8 cellular contexts compared by ENCODE assay signal in genomic region chr10:122112625-122113160, GRCh38.
DNase-seq lines count a peak whose midpoint lies in the region; ATAC-seq and TF ChIP-seq lines count a peak whose summit lies in the region.

No MANE protein-coding gene starts in this region.

- H3K27ac ChIP-seq in A673 (ENCODE audit: low read depth, low read length, poor library complexity, severe bottlenecking) (no peak overlapping the region), GM23338 (ENCODE audit: low read depth) (peak overlapping the region; percentile 63), PC-9 (peak overlapping the region; percentile 90), lower lobe of right lung (peak overlapping the region; percentile 100), tibial nerve (peak overlapping the region; percentile 95 to 99 (median 97))

- H3K27ac Mint-ChIP-seq in GM23338 (peak overlapping the region; percentile 62), endothelial cell (ENCODE audit: unreplicated experiment) (no peak overlapping the region)
- H3K27ac Mint-ChIP-seq in natural killer cell treated with Interleukin-12 subunit alpha and Interleukin-12 subunit beta and Interleukin-15 and Interleukin-18, amount 100 ng/mL, for 72 hours: no peak overlapping the region

- CTCF ChIA-PET in A673 (lab: Charles Lee) (no interaction called here), PC-9 (lab: Charles Lee) (interaction anchor here (0.6 to 1.0 kb wide), 4 partner anchors 20 to 61 kb away, joined by 3 to 4 read pairs (median 4); no protein-coding TSS in a partner anchor)

- DNase-seq in A673 (ENCODE audit: low spot score) (peak; percentile 14), GM23338 (ENCODE audit: low spot score) (peak; percentile 86), PC-9 (peak; percentile 85 to 87), endothelial cell (ENCODE audit: low spot score) (peak; percentile 79), lower lobe of right lung (peak; percentile 91), tibial nerve (ENCODE audit: low spot score in 2 of 2) (peak; percentile 65 to 69)
- no peak for DNase-seq in activated CD4-positive, alpha-beta T cell treated with anti-CD3 and anti-CD28 coated beads, Interleukin-2, amount 50 U/mL, for 1 hour
- DNase-seq in natural killer cell treated with Interleukin-12 subunit alpha and Interleukin-12 subunit beta and Interleukin-15 and Interleukin-18, amount 100 ng/mL, for 72 hours (ENCODE audit: low spot score): no peak

- H3K36me3 Mint-ChIP-seq in GM23338 (ENCODE audit: low read depth): no peaks in the 10 kb centered on the region
- no peaks in the 10 kb centered on the region for H3K36me3 Mint-ChIP-seq in endothelial cell (ENCODE audit: low read depth, unreplicated experiment)
- H3K36me3 Mint-ChIP-seq in natural killer cell treated with Interleukin-12 subunit alpha and Interleukin-12 subunit beta and Interleukin-15 and Interleukin-18, amount 100 ng/mL, for 72 hours: no peaks in the 10 kb centered on the region

- H3K4me1 Mint-ChIP-seq in GM23338 (peaks cover 46% of the 10 kb centered on the region), endothelial cell (ENCODE audit: unreplicated experiment) (peaks cover 24% of the 10 kb centered on the region)
- no peaks in the 10 kb centered on the region for H3K4me1 Mint-ChIP-seq in natural killer cell treated with Interleukin-12 subunit alpha and Interleukin-12 subunit beta and Interleukin-15 and Interleukin-18, amount 100 ng/mL, for 72 hours (ENCODE audit: low read depth in 2 of 2)

- H3K79me2 ChIP-seq in GM23338 (replicated peaks; ENCODE audit: insufficient read depth) (peaks cover 38% of the 10 kb centered on the region), PC-9 (ENCODE audit: low read depth) (peaks cover 27% of the 10 kb centered on the region)

- H4K20me1 ChIP-seq in GM23338 (replicated peaks; ENCODE audit: insufficient read depth) (no peaks in the 10 kb centered on the region), PC-9 (ENCODE audit: insufficient read depth) (no peaks in the 10 kb centered on the region; the same call in 1 of the 2 replicates)

- H3K36me3 ChIP-seq in A673 (ENCODE audit: insufficient read depth, low read length, poor library complexity, severe bottlenecking): no peaks in the 10 kb centered on the region
- H3K36me3 ChIP-seq in GM23338 (ENCODE audit: insufficient read depth): no peaks in the 10 kb centered on the region
- H3K36me3 ChIP-seq in PC-9 (ENCODE audit: low read depth): no peaks in the 10 kb centered on the region
- H3K36me3 ChIP-seq in lower lobe of right lung: no peaks in the 10 kb centered on the region
- H3K36me3 ChIP-seq in tibial nerve: no peaks in the 10 kb centered on the region

- H3K9me2 ChIP-seq in GM23338 (ENCODE audit: insufficient read depth) (no peaks in the 10 kb centered on the region), PC-9 (ENCODE audit: insufficient read depth) (no peaks in the 10 kb centered on the region)

- H3K9me3 ChIP-seq in A673 (ENCODE audit: low read depth, low read length, poor library complexity, severe bottlenecking): no peaks in the 10 kb centered on the region
- no peaks in the 10 kb centered on the region for H3K9me3 ChIP-seq in PC-9 (ENCODE audit: insufficient read depth, low read depth)
- no peaks in the 10 kb centered on the region for H3K9me3 ChIP-seq in lower lobe of right lung
- no peaks in the 10 kb centered on the region for H3K9me3 ChIP-seq in tibial nerve

- H3K9me3 Mint-ChIP-seq in GM23338 (no peaks in the 10 kb centered on the region), endothelial cell (ENCODE audit: unreplicated experiment) (no peaks in the 10 kb centered on the region)
- no peaks in the 10 kb centered on the region for H3K9me3 Mint-ChIP-seq in natural killer cell treated with Interleukin-12 subunit alpha and Interleukin-12 subunit beta and Interleukin-15 and Interleukin-18, amount 100 ng/mL, for 72 hours

- BruUV-seq in A673 (replicated peaks; lab: Mats Ljungman, UMichigan) (no TSS peak), PC-9 (replicated peaks; lab: Mats Ljungman, UMichigan) (no TSS peak)

- TF ChIP-seq CTCF in A673 (conservative IDR thresholded peaks at IDR 0.05; ENCODE audit: low read depth, low read length): no peak
- peak in 1 of 2 experiments; percentile 41; a peak in 3 of 4 replicates for TF ChIP-seq CTCF in GM23338 (conservative IDR thresholded peaks at IDR 0.05; ENCODE audit: low read depth in 2 of 2)
- no peak for TF ChIP-seq CTCF in PC-9 (conservative IDR thresholded peaks at IDR 0.05)
- no peak for TF ChIP-seq CTCF in endothelial cell (IDR thresholded peaks at IDR 0.05; ENCODE audit: unreplicated experiment)
- TF ChIP-seq CTCF in lower lobe of right lung (IDR thresholded peaks at IDR 0.05): peak; percentile 64
- peak; percentile 37 to 63 (median 60) for TF ChIP-seq CTCF in tibial nerve (IDR thresholded peaks at IDR 0.05)

- intact Hi-C loops in A673 (cut with micrococcal nuclease; ENCODE audit: unreplicated experiment) (no loop called here), PC-9 (cut with micrococcal nuclease; ENCODE audit: unreplicated experiment) (loop anchor here (1.0 to 5.0 kb wide), 5 partner anchors 28 to 185 kb away; partner anchors contain the start of genes ATE1 and NSMCE4A), lower lobe of right lung (cut with DNase I) (no loop called here)

- peaks cover 16% of the 10 kb centered on the region for H3K27me3 Mint-ChIP-seq in GM23338 (ENCODE audit: insufficient read depth, low read depth, poor library complexity)
- H3K27me3 Mint-ChIP-seq in endothelial cell (ENCODE audit: unreplicated experiment): peaks cover 10% of the 10 kb centered on the region
- H3K27me3 Mint-ChIP-seq in natural killer cell treated with Interleukin-12 subunit alpha and Interleukin-12 subunit beta and Interleukin-15 and Interleukin-18, amount 100 ng/mL, for 72 hours: peaks cover 36 to 42% of the 10 kb centered on the region in 2 donors

- TF ChIP-seq POLR2A in tibial nerve (IDR thresholded peaks at IDR 0.05): peak; percentile 22 to 60

- 0 to 1% methylated on average over 6 to 43 of the region's 63 CpGs for WGBS in tibial nerve, 2 donors

- POLR2A ChIA-PET in A673 (lab: Charles Lee; ENCODE audit: low non-redundant PET): interaction anchor here (0.8 kb wide), 1 partner anchor 1624 kb away, joined by 3 read pairs; no protein-coding TSS in a partner anchor
- POLR2A ChIA-PET in PC-9 (lab: Charles Lee; ENCODE audit: unreplicated experiment): interaction anchor here (0.7 kb wide), 1 partner anchor 56 kb away, joined by 4 read pairs; no protein-coding TSS in a partner anchor

- peaks cover 5% of the 10 kb centered on the region for H3K4me1 ChIP-seq in A673 (ENCODE audit: insufficient read depth, low read length, poor library complexity, severe bottlenecking)
- H3K4me1 ChIP-seq in GM23338 (ENCODE audit: insufficient read depth): peaks cover 36% of the 10 kb centered on the region
- peaks cover 8% of the 10 kb centered on the region for H3K4me1 ChIP-seq in PC-9 (replicated peaks; ENCODE audit: insufficient read depth)
- peaks cover 37% of the 10 kb centered on the region for H3K4me1 ChIP-seq in lower lobe of right lung
- H3K4me1 ChIP-seq in tibial nerve: peaks cover 0 to 40% (median 4%) of the 10 kb centered on the region in 4 donors

- H3F3A ChIP-seq in GM23338 (replicated peaks; ENCODE audit: low read depth): no peaks in the 10 kb centered on the region; the same call in 1 of the 2 replicates
- 0 out of 2 replicates have a peak, but pooled peaks cover 7% of the 10 kb centered on the region for H3F3A ChIP-seq in PC-9 (ENCODE audit: insufficient read depth, low read depth)

- peak; percentile 95 for ATAC-seq in GM23338
- peak; percentile 93 to 96 for ATAC-seq in lower lobe of right lung
- no peak for ATAC-seq in natural killer cell treated with Interleukin-12 subunit alpha and Interleukin-12 subunit beta and Interleukin-15 and Interleukin-18, amount 100 ng/mL, for 72 hours

- TF ChIP-seq EP300 in tibial nerve (IDR thresholded peaks at IDR 0.05): peak in 1 of 2 donors; percentile 58

- H2AFZ ChIP-seq in GM23338 (peak overlapping the region; percentile 96), PC-9 (peak overlapping the region; percentile 82)

- H3K4me3 ChIP-seq in A673 (ENCODE audit: low read depth, low read length, poor library complexity, severe bottlenecking): peak overlapping the region; percentile 46
- peak overlapping the region; percentile 92 for H3K4me3 ChIP-seq in GM23338
- H3K4me3 ChIP-seq in PC-9: peak overlapping the region; percentile 88
- H3K4me3 ChIP-seq in lower lobe of right lung: peak overlapping the region; percentile 80
- peak overlapping the region; percentile 49 to 81 (median 70) for H3K4me3 ChIP-seq in tibial nerve

- peak overlapping the region; percentile 76 for H3K4me3 Mint-ChIP-seq in GM23338
- H3K4me3 Mint-ChIP-seq in endothelial cell (ENCODE audit: unreplicated experiment): peak overlapping the region; percentile 86
- no peak overlapping the region for H3K4me3 Mint-ChIP-seq in natural killer cell treated with Interleukin-12 subunit alpha and Interleukin-12 subunit beta and Interleukin-15 and Interleukin-18, amount 100 ng/mL, for 72 hours

- peak overlapping the region; percentile 96 for H3K4me2 ChIP-seq in GM23338
- H3K4me2 ChIP-seq in PC-9: peak overlapping the region; percentile 75

- H3K27me3 ChIP-seq in A673 (replicated peaks; ENCODE audit: insufficient read depth, low read depth, low read length, poor library complexity) (peaks cover 63% of the 10 kb centered on the region), GM23338 (ENCODE audit: insufficient read depth) (peaks cover 3% of the 10 kb centered on the region; the same call in 1 of the 2 replicates), PC-9 (ENCODE audit: insufficient read depth, low read depth) (no peaks in the 10 kb centered on the region), lower lobe of right lung (ENCODE audit: low read depth) (peaks cover 11% of the 10 kb centered on the region), tibial nerve (no peaks in the 10 kb centered on the region)

TF ChIP-seq in GM23338, 12 proteins besides CTCF, POLR2A, EP300 and RAD21:
- TF ChIP-seq STAT1 (IDR thresholded peaks at IDR 0.05; ENCODE audit: unreplicated experiment) (no peak), POLR2AphosphoS5 (IDR thresholded peaks at IDR 0.05; ENCODE audit: low read depth) (peak; percentile 39; the same call in 1 of the 2 replicates)

Comparison
In these comparisons a context has a peak if more than half of its experiments do, and no peak if none do; other contexts are left out.
1. DNase-seq: peak in A673 (single experiment), GM23338 (single experiment), PC-9 (2 of 2), endothelial cell (single experiment), lower lobe of right lung (single experiment) and tibial nerve (2 of 2); none in activated CD4-positive, alpha-beta T cell treated with anti-CD3 and anti-CD28 coated beads, Interleukin-2, amount 50 U/mL, for 1 hour (single experiment) and natural killer cell treated with Interleukin-12 subunit alpha and Interleukin-12 subunit beta and Interleukin-15 and Interleukin-18, amount 100 ng/mL, for 72 hours (single experiment).
2. CTCF ChIP-seq: peak in lower lobe of right lung (single experiment) and tibial nerve (5 of 5); none in A673 (single experiment), PC-9 (single experiment) and endothelial cell (single experiment).
3. ATAC-seq: peak in GM23338 (single experiment) and lower lobe of right lung (2 of 2); none in natural killer cell treated with Interleukin-12 subunit alpha and Interleukin-12 subunit beta and Interleukin-15 and Interleukin-18, amount 100 ng/mL, for 72 hours (0 of 2).
4. Peak in every context shown above with its lines, with median percentiles within 50 percentile points of each other: H3K4me3 ChIP-seq.